In genomic region chr2:60641866-60642788, GRCh38 we compare ENCODE assay signal across 8 cellular contexts.
DNase-seq lines count a peak whose midpoint lies in the region; ATAC-seq, FAIRE-seq and TF ChIP-seq lines count a peak whose summit lies in the region.

No MANE protein-coding gene starts in this region.

- no peak overlapping the region for H2BK12ac ChIP-seq in H1 (ENCODE audit: low read depth, low read length)

- no peak overlapping the region for H2BK5ac ChIP-seq in H1 (ENCODE audit: low read depth, low read length)

- ATAC-seq in GM18511 (IDR thresholded peaks at IDR 0.05; ENCODE audit: unreplicated experiment): peak; percentile 74
- peak; percentile 89 for ATAC-seq in SK-N-SH treated with all-trans-retinoic acid at 6 μM for 48 hours
- ATAC-seq in naive B cell (ENCODE audit: low read depth in 2 of 2): peak; percentile 64 to 75
- no peak for ATAC-seq in HG03045 (IDR thresholded peaks at IDR 0.05; ENCODE audit: unreplicated experiment)
- no peak for ATAC-seq in HG03460 (IDR thresholded peaks at IDR 0.05; ENCODE audit: unreplicated experiment)

- DNase-seq in CD14-positive monocyte (ENCODE audit: low spot score): no peak
- peak; percentile 12 for DNase-seq in KG1 (lab: John Stamatoyannopoulos, UW)
- DNase-seq in H1 (ENCODE audit: low read depth in 1 of 2, low spot score in 2 of 2): peak in 1 of 2 experiments; percentile 47
- DNase-seq in naive B cell: peak; percentile 28

- no peak overlapping the region for H3K56ac ChIP-seq in H1 (replicated peaks; ENCODE audit: insufficient read length, low read depth, low read length)

- no peaks in the 10 kb centered on the region for H3K79me1 ChIP-seq in H1 (ENCODE audit: low read depth, low read length)

- 65% methylated on average over 5 of the region's 5 CpGs; no CpG with 5 or more reads in 1 of the 2 experiments for WGBS in H1 (ENCODE audit: extremely low coverage in 1 of 2, insufficient coverage in 1 of 2, insufficient read length in 1 of 2, insufficient replicate concordance in 2 of 2, low coverage in 1 of 2, low lambda C conversion rate in 2 of 2, missing lambda C conversion rate in 1 of 2), 2 experiments

- peak; percentile 76 for FAIRE-seq in H1 (lab: Jason Lieb, UNC)

- H3K36me3 Mint-ChIP-seq in CD14-positive monocyte: no peaks in the 10 kb centered on the region
- no peaks in the 10 kb centered on the region for H3K36me3 Mint-ChIP-seq in naive B cell

- peaks cover 12% of the 10 kb centered on the region for H3K4me1 Mint-ChIP-seq in CD14-positive monocyte
- peaks cover 22 to 34% (median 31%) of the 10 kb centered on the region in 3 donors for H3K4me1 Mint-ChIP-seq in naive B cell

- H4K8ac ChIP-seq in H1 (ENCODE audit: extremely low read depth, insufficient read depth, low read length): no peak overlapping the region

- no peak for TF ChIP-seq EP300 in H1 (IDR thresholded peaks at IDR 0.05; ENCODE audit: borderline replicate concordance in 1 of 2, low read depth in 2 of 2, low read length in 2 of 2)

- no peaks in the 10 kb centered on the region for H3K79me2 ChIP-seq in H1 (ENCODE audit: control insufficient read depth in 1 of 2, insufficient read depth in 2 of 2, low read length in 2 of 2)

- no peaks in the 10 kb centered on the region for H3K4me1 ChIP-seq in H1 (replicated peaks in 1 of 4; ENCODE audit: control insufficient read depth in 3 of 4, insufficient read depth in 4 of 4, low read length in 3 of 4)

- no peak overlapping the region for H2BK120ac ChIP-seq in H1 (replicated peaks; ENCODE audit: low read depth, low read length)

- peak; percentile 28 to 40; a peak in 3 of 4 replicates for TF ChIP-seq RAD21 in H1 (IDR thresholded peaks at IDR 0.05 in 1 of 2, conservative IDR thresholded peaks at IDR 0.05 in 1 of 2; ENCODE audit: low read depth in 2 of 2, low read length in 2 of 2)

- no peak overlapping the region for H3K4me2 ChIP-seq in H1 (ENCODE audit: insufficient read depth in 1 of 2, low read depth in 2 of 2, low read length in 2 of 2)

- CTCF ChIA-PET in H1 (lab: Charles Lee; ENCODE audit: partially characterized antibody): interaction anchor here (0.8 to 4.9 kb wide), 30 partner anchors 9 to 615 kb away, joined by 3 to 26 read pairs (median 4); no protein-coding TSS in a partner anchor

- H4K91ac ChIP-seq in H1 (replicated peaks; ENCODE audit: insufficient read length, low read length): no peak overlapping the region

- H3K9me3 ChIP-seq in H1 (ENCODE audit: insufficient read depth in 2 of 2, low read depth in 1 of 2, low read length in 1 of 2): no peaks in the 10 kb centered on the region

- intact Hi-C loops in CD14-positive monocyte (cut with micrococcal nuclease): no loop called here

- no peaks in the 10 kb centered on the region for H4K20me1 ChIP-seq in H1 (replicated peaks in 1 of 2; ENCODE audit: control insufficient read depth in 1 of 2, insufficient read depth in 2 of 2, low read length in 2 of 2)

- H3K9me3 Mint-ChIP-seq in CD14-positive monocyte (no peaks in the 10 kb centered on the region), naive B cell (no peaks in the 10 kb centered on the region)

- H3K23me2 ChIP-seq in H1 (ENCODE audit: low read depth, low read length): no peaks in the 10 kb centered on the region

- H3K9ac ChIP-seq in H1 (replicated peaks in 1 of 4; ENCODE audit: extremely low read depth in 1 of 4, low read depth in 3 of 4, low read length in 3 of 4): no peak overlapping the region

- no peak overlapping the region for H3K27ac ChIP-seq in H1 (ENCODE audit: low read depth, low read length)

- no peak overlapping the region for H2AFZ ChIP-seq in H1 (ENCODE audit: low read length)

- H2BK15ac ChIP-seq in H1 (ENCODE audit: low read length): no peak overlapping the region

- POLR2A ChIA-PET in H1 (lab: Charles Lee; ENCODE audit: partially characterized antibody): no interaction called here

- H3K4me3 Mint-ChIP-seq in CD14-positive monocyte: no peak overlapping the region
- peak overlapping the region in 1 of 8 donors; percentile 13 for H3K4me3 Mint-ChIP-seq in naive B cell

- no peak overlapping the region for H3K4me3 ChIP-seq in H1 (ENCODE audit: extremely low read depth in 1 of 4, insufficient read depth in 2 of 4, low read depth in 3 of 4, low read length in 4 of 4)

- H2BK20ac ChIP-seq in H1 (ENCODE audit: low read length): no peak overlapping the region

- H2AK5ac ChIP-seq in H1 (ENCODE audit: low read depth, low read length): no peak overlapping the region

- H3K27me3 Mint-ChIP-seq in CD14-positive monocyte (ENCODE audit: low read depth in 3 of 3): peaks cover 0 to 7% (median 2%) of the 10 kb centered on the region in 3 donors
- peaks cover 0 to 4% (median 0%) of the 10 kb centered on the region in 3 donors for H3K27me3 Mint-ChIP-seq in naive B cell

- H3K36me3 ChIP-seq in H1 (ENCODE audit: control insufficient read depth in 2 of 4, insufficient read depth in 4 of 4, low read length in 3 of 4): no peaks in the 10 kb centered on the region

- no peak overlapping the region for H3K18ac ChIP-seq in H1 (ENCODE audit: extremely low read depth, low read length)

- no peak overlapping the region for H3K4ac ChIP-seq in H1 (replicated peaks; ENCODE audit: insufficient read length, low read depth, low read length)

- TF ChIP-seq CTCF in CD14-positive monocyte (IDR thresholded peaks at IDR 0.05) (peak; percentile 86), H1 (IDR thresholded peaks at IDR 0.05; ENCODE audit: control extremely low read depth in 1 of 3, insufficient read depth in 1 of 3, low read depth in 1 of 3, low read length in 3 of 3) (peak; percentile 27 to 57 (median 57))

- H3K27ac Mint-ChIP-seq in CD14-positive monocyte (peak overlapping the region in 6 of 7 donors; percentile 14 to 91 (median 54)), naive B cell (peak overlapping the region in 3 of 6 donors; percentile 33 to 75 (median 35))

- H3K27me3 ChIP-seq in H1 (replicated peaks in 1 of 4; ENCODE audit: control insufficient read depth in 3 of 4, extremely low read depth in 1 of 4, insufficient read depth in 3 of 4, low read length in 3 of 4): no peaks in the 10 kb centered on the region; a peak in 1 of 7 replicates

- H3K23ac ChIP-seq in H1 (ENCODE audit: insufficient read length): no peak overlapping the region

- H4K5ac ChIP-seq in H1 (ENCODE audit: insufficient read length, low read depth, low read length): no peak overlapping the region

- no peak for TF ChIP-seq POLR2A in H1 (IDR thresholded peaks at IDR 0.05; ENCODE audit: control extremely low read depth in 1 of 2, low read depth in 2 of 2, low read length in 2 of 2)

- H3K14ac ChIP-seq in H1 (ENCODE audit: insufficient read length): no peak overlapping the region

TF ChIP-seq in SK-N-SH treated with all-trans-retinoic acid at 6 μM for 48 hours, 23 proteins besides CTCF, POLR2A, EP300 and RAD21 (continues in another document):
- TF ChIP-seq ZNF8 (CRISPR knock-in tag; IDR thresholded peaks at IDR 0.05): no peak
- peak; percentile 79 for TF ChIP-seq TCF4 (CRISPR knock-in tag; IDR thresholded peaks at IDR 0.05; ENCODE audit: borderline replicate concordance)
- TF ChIP-seq TOX (CRISPR knock-in tag; IDR thresholded peaks at IDR 0.05; ENCODE audit: borderline replicate concordance): no peak
- TF ChIP-seq ARNTL (CRISPR knock-in tag; IDR thresholded peaks at IDR 0.05; ENCODE audit: borderline replicate concordance, low read depth): no peak
- TF ChIP-seq ESRRG (CRISPR knock-in tag; IDR thresholded peaks at IDR 0.05): no peak
- no peak for TF ChIP-seq BACH2 (CRISPR knock-in tag; IDR thresholded peaks at IDR 0.05; ENCODE audit: borderline replicate concordance)
- no peak for TF ChIP-seq ZFP3 (CRISPR knock-in tag; IDR thresholded peaks at IDR 0.05)
- TF ChIP-seq PPARA (CRISPR knock-in tag; IDR thresholded peaks at IDR 0.05; ENCODE audit: borderline replicate concordance): no peak
- TF ChIP-seq ZNF70 (CRISPR knock-in tag; IDR thresholded peaks at IDR 0.05): no peak
- TF ChIP-seq RARB (CRISPR knock-in tag; IDR thresholded peaks at IDR 0.05): no peak
- no peak for TF ChIP-seq ZNF565 (CRISPR knock-in tag; conservative IDR thresholded peaks at IDR 0.05; ENCODE audit: low read depth)
- no peak for TF ChIP-seq GLIS3 (CRISPR knock-in tag; IDR thresholded peaks at IDR 0.05)
- TF ChIP-seq ZC3H10 (CRISPR knock-in tag; IDR thresholded peaks at IDR 0.05): no peak

TF ChIP-seq in H1, 55 proteins besides CTCF, POLR2A, EP300 and RAD21 (continues in another document):
- no peak for TF ChIP-seq RBBP5 (IDR thresholded peaks at IDR 0.05; ENCODE audit: borderline replicate concordance, low read depth, low read length)
- no peak for TF ChIP-seq BCL11A (IDR thresholded peaks at IDR 0.05; ENCODE audit: low read depth in 2 of 2, low read length in 2 of 2)
- no peak for TF ChIP-seq SP2 (IDR thresholded peaks at IDR 0.05; ENCODE audit: low read length)
- no peak for TF ChIP-seq NANOG (IDR thresholded peaks at IDR 0.05; ENCODE audit: insufficient read depth, low read depth, low read length, poor library complexity, severe bottlenecking)
- TF ChIP-seq SUZ12 (IDR thresholded peaks at IDR 0.05; ENCODE audit: low read length): no peak
- no peak for TF ChIP-seq CHD2 (IDR thresholded peaks at IDR 0.05; ENCODE audit: low read length)
- TF ChIP-seq JUN (IDR thresholded peaks at IDR 0.05; ENCODE audit: low read depth, low read length): no peak
- no peak for TF ChIP-seq ZNF274 (IDR thresholded peaks at IDR 0.05; ENCODE audit: borderline replicate concordance, extremely low read depth, low read length)
- no peak for TF ChIP-seq CBX5 (IDR thresholded peaks at IDR 0.05; ENCODE audit: low read depth, low read length)
- TF ChIP-seq EZH2 (IDR thresholded peaks at IDR 0.05; ENCODE audit: low read depth, low read length, severe bottlenecking): no peak
- TF ChIP-seq POU5F1 (IDR thresholded peaks at IDR 0.05; ENCODE audit: low read depth, low read length): no peak

Comparison
In these comparisons a context has a peak if more than half of its experiments do, and no peak if none do; other contexts are left out.
1. ATAC-seq: peak in GM18511 (single experiment), SK-N-SH treated with all-trans-retinoic acid at 6 μM for 48 hours (single experiment) and naive B cell (2 of 2); none in HG03045 (single experiment) and HG03460 (single experiment).